8 cellular contexts compared by ENCODE assay signal in genomic region chr1:12067900-12068821, GRCh38. TPM values are rescaled to one million over a fixed set of nuclear protein-coding genes. Genes with fewer than 3 reads are reported as not detected.
DNase-seq lines count a peak whose midpoint lies in the region; ATAC-seq and TF ChIP-seq lines count a peak whose summit lies in the region.

No MANE protein-coding gene starts in this region.

- no peak for TF ChIP-seq CTCF in omental fat pad (IDR thresholded peaks at IDR 0.05)

- ATAC-seq in HG03354 (IDR thresholded peaks at IDR 0.05; ENCODE audit: poor library complexity, severe bottlenecking, unreplicated experiment) (peak; percentile 38), omental fat pad (ENCODE audit: low FRiP score) (peak; percentile 90), HG02852 (IDR thresholded peaks at IDR 0.05; ENCODE audit: unreplicated experiment) (no peak)

- peak; percentile 92 for DNase-seq in amniotic epithelial cell (ENCODE audit: low read depth)
- DNase-seq in omental fat pad (ENCODE audit: low spot score) = no peak
- DNase-seq in NCI-H146 (lab: John Stamatoyannopoulos, UW) = no peak
- DNase-seq in DMS153 treated with DMSO at 0.1 percent for 48 hours (lab: John Stamatoyannopoulos, UW; ENCODE audit: unreplicated experiment) = no peak
- no peak for DNase-seq in NCI-H774 (lab: John Stamatoyannopoulos, UW)

- TF ChIP-seq POLR2A in GM15510 (IDR thresholded peaks at IDR 0.05; ENCODE audit: borderline replicate concordance, extremely low read depth, insufficient read length) = peak; percentile 35

RNA-seq across cellular contexts. Expression of gene TNFRSF8, which starts 5.1 kb away (rescaled TPM):
- 10 to 100 TPM in 1 of 4 donors, 1 to 10 TPM in 3; 2.9 to 31.9 (median 5.1) TPM for total RNA-seq in omental fat pad

RNA-seq across cellular contexts. Expression of gene MIIP, which starts 48.9 kb away (rescaled TPM):
- total RNA-seq in omental fat pad = 10 to 100 TPM; 25.9 to 40.6 (median 33.9) TPM
